1 cellular context compared by ENCODE assay signal in genomic region chr17:18158022-18158600, GRCh38.
TF ChIP-seq lines count a peak whose summit lies in the region.

No MANE protein-coding gene starts in this region.

TF ChIP-seq in K562, 482 proteins besides CTCF, POLR2A, EP300 and RAD21 (continued from another document and continues in another):
- TF ChIP-seq ARID3B (CRISPR knock-in tag; IDR thresholded peaks at IDR 0.05; ENCODE audit: borderline replicate concordance) (no peak), NR1H2 (CRISPR knock-in tag; IDR thresholded peaks at IDR 0.05) (no peak), VEZF1 (CRISPR knock-in tag; IDR thresholded peaks at IDR 0.05) (no peak), NFE2 (IDR thresholded peaks at IDR 0.05; ENCODE audit: low read depth) (no peak), L3MBTL2 (IDR thresholded peaks at IDR 0.05) (no peak), ZNF668 (CRISPR knock-in tag; IDR thresholded peaks at IDR 0.05) (no peak), ZC3H4 (CRISPR knock-in tag; IDR thresholded peaks at IDR 0.05; ENCODE audit: borderline replicate concordance) (no peak), RERE (CRISPR knock-in tag; IDR thresholded peaks at IDR 0.05; ENCODE audit: borderline replicate concordance) (no peak), ETS1 (conservative IDR thresholded peaks at IDR 0.05; ENCODE audit: control insufficient read depth, low read depth, low read length) (no peak), ZNF511 (CRISPR knock-in tag; IDR thresholded peaks at IDR 0.05) (no peak), MAFG (tag; conservative IDR thresholded peaks at IDR 0.05) (no peak), SIN3B (IDR thresholded peaks at IDR 0.05; ENCODE audit: low read depth) (no peak), POU5F1 (IDR thresholded peaks at IDR 0.05; ENCODE audit: borderline replicate concordance, low read depth, low read length, partially characterized antibody) (no peak), HLTF (IDR thresholded peaks at IDR 0.05) (no peak), GATA2 (CRISPR knock-in tag; IDR thresholded peaks at IDR 0.05) (no peak), PRPF4 (IDR thresholded peaks at IDR 0.05; ENCODE audit: insufficient read depth, low read depth, low read length, poor library complexity, severe bottlenecking) (no peak), HDAC2 (IDR thresholded peaks at IDR 0.05) (no peak), TAF7 (tag; IDR thresholded peaks at IDR 0.05) (no peak), ELF1 (tag; IDR thresholded peaks at IDR 0.05) (0 out of 2 replicates have a peak, but pooled peaks have one; percentile 49), LCOR (CRISPR knock-in tag; IDR thresholded peaks at IDR 0.05) (no peak), ZNF696 (CRISPR knock-in tag; conservative IDR thresholded peaks at IDR 0.05) (no peak), ZNF143 (CRISPR knock-in tag; IDR thresholded peaks at IDR 0.05) (no peak), ZNF586 (CRISPR knock-in tag; conservative IDR thresholded peaks at IDR 0.05) (no peak), ZBED1 (IDR thresholded peaks at IDR 0.05) (no peak), ZNF224 (CRISPR knock-in tag; IDR thresholded peaks at IDR 0.05) (no peak), NFRKB (IDR thresholded peaks at IDR 0.05; ENCODE audit: low read depth) (no peak), EWSR1 (IDR thresholded peaks at IDR 0.05; ENCODE audit: borderline replicate concordance, low read depth, partially characterized antibody) (no peak), CUX1 (CRISPR knock-in tag; IDR thresholded peaks at IDR 0.05) (no peak), MLLT1 (IDR thresholded peaks at IDR 0.05) (no peak), TOE1 (IDR thresholded peaks at IDR 0.05; ENCODE audit: borderline replicate concordance) (no peak), TOE1 (CRISPR knock-in tag; IDR thresholded peaks at IDR 0.05; ENCODE audit: borderline replicate concordance, low read depth) (no peak), E2F1 (CRISPR knock-in tag; IDR thresholded peaks at IDR 0.05) (no peak), HMGXB4 (CRISPR knock-in tag; IDR thresholded peaks at IDR 0.05) (no peak), STAT5B (CRISPR knock-in tag; IDR thresholded peaks at IDR 0.05) (no peak), ZFP30 (CRISPR knock-in tag; IDR thresholded peaks at IDR 0.05; ENCODE audit: borderline replicate concordance) (no peak), ZKSCAN1 (IDR thresholded peaks at IDR 0.05; ENCODE audit: low read depth, low read length) (no peak), SREBF1 (IDR thresholded peaks at IDR 0.05; ENCODE audit: borderline replicate concordance, low read depth, low read length) (no peak), ZNF431 (CRISPR knock-in tag; IDR thresholded peaks at IDR 0.05) (no peak), ZNF76 (CRISPR knock-in tag; IDR thresholded peaks at IDR 0.05; ENCODE audit: borderline replicate concordance) (no peak), ZNF655 (CRISPR knock-in tag; IDR thresholded peaks at IDR 0.05) (no peak), KLF6 (CRISPR knock-in tag; IDR thresholded peaks at IDR 0.05; ENCODE audit: borderline replicate concordance) (no peak), NBN (IDR thresholded peaks at IDR 0.05; ENCODE audit: low read depth) (no peak), BHLHE40 (IDR thresholded peaks at IDR 0.05; ENCODE audit: low read length) (no peak), ZNF239 (CRISPR knock-in tag; IDR thresholded peaks at IDR 0.05) (no peak)
